In the genomic region with DNA sequence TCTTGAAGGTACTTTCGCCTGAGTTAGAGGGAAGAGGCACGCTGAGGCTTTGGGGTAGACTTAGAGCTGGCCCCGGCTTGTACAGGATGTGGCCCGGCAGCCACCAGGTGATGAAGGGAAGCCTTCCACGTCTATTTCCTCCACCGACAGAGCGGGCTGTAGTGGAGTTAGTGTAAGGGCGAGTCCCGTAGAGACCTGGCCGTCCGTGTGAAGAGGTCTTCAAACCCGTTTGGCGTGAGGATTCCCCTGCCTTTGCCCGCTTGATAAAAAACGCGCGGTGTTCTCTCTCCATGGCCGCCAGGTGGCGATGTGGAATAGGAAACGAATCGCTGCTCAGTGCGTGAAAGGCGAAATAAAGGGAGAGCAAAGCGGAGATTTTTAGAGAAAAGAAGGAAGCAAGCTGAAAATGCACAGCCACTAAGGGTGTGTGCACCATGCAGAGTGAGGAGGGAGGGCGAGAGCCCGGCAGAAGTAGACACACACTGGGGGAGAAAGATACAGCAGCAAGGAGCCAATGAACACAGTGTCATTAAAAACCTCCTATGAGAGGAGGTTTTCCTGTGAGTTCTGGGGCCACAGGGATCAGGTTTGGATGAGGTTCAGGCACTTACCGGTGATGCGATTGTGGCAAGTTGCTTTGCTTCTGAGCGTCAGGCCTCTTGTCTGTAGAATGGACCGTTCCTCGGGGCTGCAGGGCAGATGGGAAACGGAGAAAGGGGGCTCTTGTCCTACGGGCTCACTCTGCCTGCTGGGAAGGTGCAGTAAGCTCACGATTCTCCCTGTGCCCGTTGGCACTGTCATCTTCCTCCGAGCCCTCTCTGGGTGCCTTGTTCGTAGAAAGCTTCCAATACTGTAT, we compare ENCODE assay signal across 1 cellular context.
A peak's percentile ranks its signal among the peaks of the same experiment; 100 is the strongest.
TF ChIP-seq lines count a peak whose summit lies in the region.

No MANE protein-coding gene starts in this region.

TF ChIP-seq in K562, 482 proteins besides CTCF, POLR2A, EP300 and RAD21 (continued from another document):
- TF ChIP-seq ETS1 (conservative IDR thresholded peaks at IDR 0.05; ENCODE audit: control insufficient read depth, low read depth, low read length) (no peak), KAT2B (IDR thresholded peaks at IDR 0.05; ENCODE audit: low read depth, low read length) (no peak), ZNF347 (CRISPR knock-in tag; IDR thresholded peaks at IDR 0.05; ENCODE audit: low read depth) (no peak), TFAM (CRISPR knock-in tag; conservative IDR thresholded peaks at IDR 0.05) (no peak), ZEB2 (IDR thresholded peaks at IDR 0.05) (no peak), NKRF (IDR thresholded peaks at IDR 0.05; ENCODE audit: borderline replicate concordance) (no peak), SMARCA5 (IDR thresholded peaks at IDR 0.05) (no peak), TRIM25 (IDR thresholded peaks at IDR 0.05; ENCODE audit: borderline replicate concordance) (no peak), HSF4 (CRISPR knock-in tag; IDR thresholded peaks at IDR 0.05; ENCODE audit: borderline replicate concordance) (no peak), MCM7 (IDR thresholded peaks at IDR 0.05) (no peak), ZC3H8 (IDR thresholded peaks at IDR 0.05) (no peak), PHF21A (IDR thresholded peaks at IDR 0.05; ENCODE audit: borderline replicate concordance, low read depth) (peak; percentile 89; the same call in 1 of the 2 replicates), BACH1 (tag; IDR thresholded peaks at IDR 0.05) (no peak), NFE2L1 (tag; IDR thresholded peaks at IDR 0.05; ENCODE audit: borderline replicate concordance, low read depth) (no peak), GTF2A2 (tag; IDR thresholded peaks at IDR 0.05) (no peak), ZNF165 (CRISPR knock-in tag; IDR thresholded peaks at IDR 0.05; ENCODE audit: borderline replicate concordance) (no peak), MXD1 (CRISPR knock-in tag; IDR thresholded peaks at IDR 0.05; ENCODE audit: borderline replicate concordance, poor library complexity, severe bottlenecking) (no peak), ESRRA (IDR thresholded peaks at IDR 0.05; ENCODE audit: borderline replicate concordance, low read depth) (no peak), STAT5A (IDR thresholded peaks at IDR 0.05; ENCODE audit: borderline replicate concordance, low read length) (no peak), ZNF184 (CRISPR knock-in tag; IDR thresholded peaks at IDR 0.05) (no peak), MAFK (IDR thresholded peaks at IDR 0.05; ENCODE audit: low read length) (no peak), E2F3 (CRISPR knock-in tag; IDR thresholded peaks at IDR 0.05) (no peak), PTRF (tag; IDR thresholded peaks at IDR 0.05) (no peak), SRSF7 (optimal IDR thresholded peaks at IDR 0.05; ENCODE audit: low read depth, low read length) (no peak), ZKSCAN1 (IDR thresholded peaks at IDR 0.05; ENCODE audit: low read depth, low read length) (no peak), KLF10 (CRISPR knock-in tag; IDR thresholded peaks at IDR 0.05) (no peak), FIP1L1 (IDR thresholded peaks at IDR 0.05; ENCODE audit: low read depth, low read length, poor library complexity, severe bottlenecking) (no peak), SIX5 (IDR thresholded peaks at IDR 0.05; ENCODE audit: borderline replicate concordance in 1 of 2, insufficient read depth in 1 of 2, low read depth in 1 of 2, low read length in 2 of 2) (no peak), CAMTA2 (CRISPR knock-in tag; conservative IDR thresholded peaks at IDR 0.05) (no peak), ZNF584 (CRISPR knock-in tag; IDR thresholded peaks at IDR 0.05; ENCODE audit: low read depth) (no peak), SMARCA4 (IDR thresholded peaks at IDR 0.05) (no peak), PURB (CRISPR knock-in tag; IDR thresholded peaks at IDR 0.05; ENCODE audit: low read depth) (no peak), SMAD3 (CRISPR knock-in tag; conservative IDR thresholded peaks at IDR 0.05) (no peak)
- TF ChIP-seq, protein P1, sequence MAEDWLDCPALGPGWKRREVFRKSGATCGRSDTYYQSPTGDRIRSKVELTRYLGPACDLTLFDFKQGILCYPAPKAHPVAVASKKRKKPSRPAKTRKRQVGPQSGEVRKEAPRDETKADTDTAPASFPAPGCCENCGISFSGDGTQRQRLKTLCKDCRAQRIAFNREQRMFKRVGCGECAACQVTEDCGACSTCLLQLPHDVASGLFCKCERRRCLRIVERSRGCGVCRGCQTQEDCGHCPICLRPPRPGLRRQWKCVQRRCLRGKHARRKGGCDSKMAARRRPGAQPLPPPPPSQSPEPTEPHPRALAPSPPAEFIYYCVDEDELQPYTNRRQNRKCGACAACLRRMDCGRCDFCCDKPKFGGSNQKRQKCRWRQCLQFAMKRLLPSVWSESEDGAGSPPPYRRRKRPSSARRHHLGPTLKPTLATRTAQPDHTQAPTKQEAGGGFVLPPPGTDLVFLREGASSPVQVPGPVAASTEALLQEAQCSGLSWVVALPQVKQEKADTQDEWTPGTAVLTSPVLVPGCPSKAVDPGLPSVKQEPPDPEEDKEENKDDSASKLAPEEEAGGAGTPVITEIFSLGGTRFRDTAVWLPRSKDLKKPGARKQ (CRISPR knock-in tag; IDR thresholded peaks at IDR 0.05) = no peak
- TF ChIP-seq, protein P2, sequence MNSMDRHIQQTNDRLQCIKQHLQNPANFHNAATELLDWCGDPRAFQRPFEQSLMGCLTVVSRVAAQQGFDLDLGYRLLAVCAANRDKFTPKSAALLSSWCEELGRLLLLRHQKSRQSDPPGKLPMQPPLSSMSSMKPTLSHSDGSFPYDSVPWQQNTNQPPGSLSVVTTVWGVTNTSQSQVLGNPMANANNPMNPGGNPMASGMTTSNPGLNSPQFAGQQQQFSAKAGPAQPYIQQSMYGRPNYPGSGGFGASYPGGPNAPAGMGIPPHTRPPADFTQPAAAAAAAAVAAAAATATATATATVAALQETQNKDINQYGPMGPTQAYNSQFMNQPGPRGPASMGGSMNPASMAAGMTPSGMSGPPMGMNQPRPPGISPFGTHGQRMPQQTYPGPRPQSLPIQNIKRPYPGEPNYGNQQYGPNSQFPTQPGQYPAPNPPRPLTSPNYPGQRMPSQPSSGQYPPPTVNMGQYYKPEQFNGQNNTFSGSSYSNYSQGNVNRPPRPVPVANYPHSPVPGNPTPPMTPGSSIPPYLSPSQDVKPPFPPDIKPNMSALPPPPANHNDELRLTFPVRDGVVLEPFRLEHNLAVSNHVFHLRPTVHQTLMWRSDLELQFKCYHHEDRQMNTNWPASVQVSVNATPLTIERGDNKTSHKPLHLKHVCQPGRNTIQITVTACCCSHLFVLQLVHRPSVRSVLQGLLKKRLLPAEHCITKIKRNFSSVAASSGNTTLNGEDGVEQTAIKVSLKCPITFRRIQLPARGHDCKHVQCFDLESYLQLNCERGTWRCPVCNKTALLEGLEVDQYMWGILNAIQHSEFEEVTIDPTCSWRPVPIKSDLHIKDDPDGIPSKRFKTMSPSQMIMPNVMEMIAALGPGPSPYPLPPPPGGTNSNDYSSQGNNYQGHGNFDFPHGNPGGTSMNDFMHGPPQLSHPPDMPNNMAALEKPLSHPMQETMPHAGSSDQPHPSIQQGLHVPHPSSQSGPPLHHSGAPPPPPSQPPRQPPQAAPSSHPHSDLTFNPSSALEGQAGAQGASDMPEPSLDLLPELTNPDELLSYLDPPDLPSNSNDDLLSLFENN (IDR thresholded peaks at IDR 0.05; ENCODE audit: low read depth in 2 of 2, low read length in 2 of 2) = no peak
